ENCODE assay signal across 8 cellular contexts in genomic region chr17:39688475-39688835, GRCh38. TPM values are rescaled to one million over a fixed set of nuclear protein-coding genes. Genes with fewer than 3 reads are reported as not detected.
DNase-seq lines count a peak whose midpoint lies in the region; ATAC-seq, FAIRE-seq and TF ChIP-seq lines count a peak whose summit lies in the region.

No MANE protein-coding gene starts in this region.

- WGBS in A549 (ENCODE audit: missing lambda C conversion rate) = 45% methylated on average over 6 of the region's 6 CpGs

- no peaks in the 10 kb centered on the region for H3K27me3 ChIP-seq in breast epithelium
- no peaks in the 10 kb centered on the region for H3K27me3 ChIP-seq in mononuclear cell (ENCODE audit: insufficient read depth, low read length)

- intact Hi-C loops in breast epithelium (cut with DNase I; ENCODE audit: low total_unique reads) = no loop called here

- H3K4me3 ChIP-seq in A549 (peak overlapping the region; percentile 61), breast epithelium (peak overlapping the region; percentile 60 to 76 (median 60)), mononuclear cell (ENCODE audit: low read length) (peak overlapping the region; percentile 91)

- H3K4me1 ChIP-seq in A549 (peaks cover 7% of the 10 kb centered on the region), breast epithelium (peaks cover 6 to 10% of the 10 kb centered on the region in 2 donors), mononuclear cell (ENCODE audit: insufficient read depth, low read length) (peaks cover 17% of the 10 kb centered on the region)

- no peak for TF ChIP-seq EP300 in A549 (IDR thresholded peaks at IDR 0.05)

- no peak for TF ChIP-seq POLR2A in A549 (IDR thresholded peaks at IDR 0.05; ENCODE audit: low read length)
- TF ChIP-seq POLR2A in breast epithelium (IDR thresholded peaks at IDR 0.05) = no peak

- H3K9me3 ChIP-seq in A549 = no peaks in the 10 kb centered on the region
- H3K9me3 ChIP-seq in breast epithelium = no peaks in the 10 kb centered on the region
- H3K9me3 ChIP-seq in mononuclear cell (ENCODE audit: low read depth, low read length) = no peaks in the 10 kb centered on the region

- no peak for TF ChIP-seq RAD21 in A549 (conservative IDR thresholded peaks at IDR 0.05 in 1 of 2, IDR thresholded peaks at IDR 0.05 in 1 of 2)

- TF ChIP-seq CTCF in A549 (IDR thresholded peaks at IDR 0.05) (no peak), breast epithelium (IDR thresholded peaks at IDR 0.05) (no peak)

- FAIRE-seq in A549 (lab: Jason Lieb, UNC) = no peak

- no peaks in the 10 kb centered on the region for H3K36me3 ChIP-seq in breast epithelium

- DNase-seq in A549 (ENCODE audit: low read depth in 1 of 2, low spot score in 1 of 2) (no peak), HEK293T (ENCODE audit: extremely low spot score) (no peak), breast epithelium (ENCODE audit: low spot score in 2 of 2) (no peak), DMS 273 (lab: John Stamatoyannopoulos, UW; ENCODE audit: unreplicated experiment) (no peak), SK-N-DZ (ENCODE audit: low spot score) (no peak)

- ATAC-seq in A549 = no peak
- no peak for ATAC-seq in GM19463 (IDR thresholded peaks at IDR 0.05; ENCODE audit: unreplicated experiment)
- no peak for ATAC-seq in HG03108 (IDR thresholded peaks at IDR 0.05; ENCODE audit: unreplicated experiment)

- POLR2A ChIA-PET in A549 (lab: Yijun Ruan, JAX) (interaction anchor here (0.5 to 2.9 kb wide), 17 partner anchors 9 to 489 kb away, joined by 3 to 60 read pairs (median 4); partner anchors contain the start of genes ERBB2, MIEN1, PNMT and RPL19), HEK293T (lab: Yijun Ruan, JAX) (interaction anchor here (1.0 to 5.3 kb wide), 19 partner anchors 8 to 76 kb away, joined by 3 to 84 read pairs (median 6); partner anchors contain the start of genes ERBB2, MIEN1, PNMT and TCAP)

- CTCF ChIA-PET in A549 (lab: Yijun Ruan, JAX) = interaction anchor here (1.0 to 50.7 kb wide), 11 partner anchors 8 to 65 kb away, joined by 3 to 1391 read pairs (median 4); partner anchors contain the start of genes ERBB2, MIEN1, PNMT and PPP1R1B
- CTCF ChIA-PET in HEK293T (lab: Yijun Ruan, JAX) = interaction anchor here (0.6 to 1.4 kb wide), 4 partner anchors 8 to 67 kb away, joined by 3 to 7 read pairs (median 4); no protein-coding TSS in a partner anchor

- H3K27ac ChIP-seq in A549 = peak overlapping the region; percentile 80 to 92
- H3K27ac ChIP-seq in breast epithelium = peak overlapping the region; percentile 90 to 93

- peak overlapping the region; percentile 87 for H3K4me2 ChIP-seq in A549

TF ChIP-seq in A549, 52 proteins besides CTCF, POLR2A, EP300 and RAD21 (continues in another document):
- TF ChIP-seq RARB (CRISPR knock-in tag; IDR thresholded peaks at IDR 0.05) (no peak), HMGXB4 (CRISPR knock-in tag; IDR thresholded peaks at IDR 0.05; ENCODE audit: borderline replicate concordance) (no peak), TP53 (CRISPR knock-in tag; IDR thresholded peaks at IDR 0.05) (no peak), ZSCAN20 (CRISPR knock-in tag; IDR thresholded peaks at IDR 0.05) (no peak), BHLHE40 (IDR thresholded peaks at IDR 0.05; ENCODE audit: low read depth, low read length) (no peak), KDM1A (IDR thresholded peaks at IDR 0.05; ENCODE audit: low read depth) (no peak), TFCP2L1 (CRISPR knock-in tag; IDR thresholded peaks at IDR 0.05) (no peak), JUNB (IDR thresholded peaks at IDR 0.05) (no peak)

TF ChIP-seq in HEK293T, 16 proteins besides CTCF, POLR2A, EP300 and RAD21:
- TF ChIP-seq ZNF384 (IDR thresholded peaks at IDR 0.05) (no peak), CTBP1 (IDR thresholded peaks at IDR 0.05; ENCODE audit: borderline replicate concordance) (no peak), TARDBP (IDR thresholded peaks at IDR 0.05) (no peak), HDGF (IDR thresholded peaks at IDR 0.05; ENCODE audit: borderline replicate concordance) (no peak), FOXM1 (IDR thresholded peaks at IDR 0.05; ENCODE audit: borderline replicate concordance) (no peak), L3MBTL2 (conservative IDR thresholded peaks at IDR 0.05) (0 out of 2 replicates have a peak, but pooled peaks have one; percentile 0)
TF ChIP-seq in HEK293T: peak in this region for 1.

RNA-seq across cellular contexts. Expression of gene PGAP3, which starts 0.6 kb away (rescaled TPM):
- polyA plus RNA-seq in A549 (2011; rRNA removed) (8.5 and 10.6 TPM in 2 replicates), A549 (2017; fragmentation: RNase III; extraction: RNeasy Plus Mini Kit Qiagen cat#74134 plus additional on column Dnase treatment) (6.2 to 8.0 TPM (median 7.3 TPM) in 3 replicates)
- 8.7 and 11.2 TPM in 2 replicates for polyA plus RNA-seq in A549 (2012; cell fraction: cytosol; rRNA removed)
- polyA plus RNA-seq in A549 (2012; cell fraction: nucleus; rRNA removed) = 45.5 and 48.0 TPM in 2 replicates
- polyA minus RNA-seq in A549 (2011; rRNA and poly(A)+ RNA removed) = 15.5 and 18.5 TPM in 2 replicates
- total RNA-seq in breast epithelium (10 to 100 TPM; 11.7 to 23.7 (median 21.6) TPM), mononuclear cell (6.4 TPM)
- polyA plus RNA-seq in SK-N-DZ (2014; cell fraction: cytosol; rRNA removed) = 7.3 and 8.6 TPM in 2 replicates
- polyA plus RNA-seq in SK-N-DZ (2014; cell fraction: nucleus; rRNA removed) = 35.0 and 37.2 TPM in 2 replicates

RNA-seq across cellular contexts. Expression of gene ERBB2, which starts 11.4 kb away (rescaled TPM):
- polyA plus RNA-seq in A549 (2011; rRNA removed) (22.4 and 34.8 TPM in 2 replicates), A549 (2017; fragmentation: RNase III; extraction: RNeasy Plus Mini Kit Qiagen cat#74134 plus additional on column Dnase treatment) (28.6 to 32.4 TPM (median 32.0 TPM) in 3 replicates)
- polyA plus RNA-seq in A549 (2012; cell fraction: cytosol; rRNA removed) = 18.9 and 24.0 TPM in 2 replicates
- polyA plus RNA-seq in A549 (2012; cell fraction: nucleus; rRNA removed) = 55.4 and 64.4 TPM in 2 replicates
- 74.9 and 108 TPM in 2 replicates for polyA minus RNA-seq in A549 (2011; rRNA and poly(A)+ RNA removed)
- total RNA-seq in breast epithelium (100 to 1,000 TPM in 1 of 3 donors, 10 to 100 TPM in 2; 13.1 to 118 (median 59.0) TPM), mononuclear cell (10.2 TPM)
- polyA plus RNA-seq in SK-N-DZ (2014; cell fraction: cytosol; rRNA removed) = 5.2 and 7.0 TPM in 2 replicates
- polyA plus RNA-seq in SK-N-DZ (2014; cell fraction: nucleus; rRNA removed) = 27.2 and 37.7 TPM in 2 replicates

RNA-seq across cellular contexts. Expression of gene PNMT, which starts 20.2 kb away (rescaled TPM):
- not detected in 2 replicates for polyA plus RNA-seq in A549 (2011; rRNA removed)
- 0.05 and 0.16 TPM in 2 replicates for polyA plus RNA-seq in A549 (2012; cell fraction: cytosol; rRNA removed)
- polyA plus RNA-seq in A549 (2012; cell fraction: nucleus; rRNA removed) = 0.12 TPM in 1 of 2 replicates, not detected in the other
- polyA plus RNA-seq in A549 (2017; fragmentation: RNase III; extraction: RNeasy Plus Mini Kit Qiagen cat#74134 plus additional on column Dnase treatment) = 0.16 TPM in 1 of 3 replicates, not detected in the others
- not detected in 2 replicates for polyA minus RNA-seq in A549 (2011; rRNA and poly(A)+ RNA removed)
- 1 to 10 TPM; 1.6 to 9.5 (median 5.1) TPM for total RNA-seq in breast epithelium
- not detected for total RNA-seq in mononuclear cell
- 2.4 and 3.4 TPM in 2 replicates for polyA plus RNA-seq in SK-N-DZ (2014; cell fraction: cytosol; rRNA removed)
- 6.0 and 7.2 TPM in 2 replicates for polyA plus RNA-seq in SK-N-DZ (2014; cell fraction: nucleus; rRNA removed)

RNA-seq across cellular contexts. Expression of gene TCAP, which starts 23.3 kb away (rescaled TPM):
- polyA plus RNA-seq in A549 (2011; rRNA removed) (0.41 and 0.67 TPM in 2 replicates), A549 (2017; fragmentation: RNase III; extraction: RNeasy Plus Mini Kit Qiagen cat#74134 plus additional on column Dnase treatment) (1.0 to 1.6 TPM (median 1.2 TPM) in 3 replicates)
- 0.40 and 0.61 TPM in 2 replicates for polyA plus RNA-seq in A549 (2012; cell fraction: cytosol; rRNA removed)
- polyA plus RNA-seq in A549 (2012; cell fraction: nucleus; rRNA removed) = 3.7 and 4.3 TPM in 2 replicates
- polyA minus RNA-seq in A549 (2011; rRNA and poly(A)+ RNA removed) = 0.73 and 1.2 TPM in 2 replicates
- total RNA-seq in breast epithelium (under 1 TPM; 0.48 to 0.73 (median 0.66) TPM), mononuclear cell (1.0 TPM)
- 0.58 and 1.0 TPM in 2 replicates for polyA plus RNA-seq in SK-N-DZ (2014; cell fraction: cytosol; rRNA removed)
- polyA plus RNA-seq in SK-N-DZ (2014; cell fraction: nucleus; rRNA removed) = 7.8 and 8.8 TPM in 2 replicates

RNA-seq across cellular contexts. Expression of gene MIEN1, which starts 41.9 kb away (rescaled TPM):
- polyA plus RNA-seq in A549 (2011; rRNA removed) (63.9 and 111 TPM in 2 replicates), A549 (2017; fragmentation: RNase III; extraction: RNeasy Plus Mini Kit Qiagen cat#74134 plus additional on column Dnase treatment) (73.2 to 86.5 TPM (median 85.5 TPM) in 3 replicates)
- polyA plus RNA-seq in A549 (2012; cell fraction: cytosol; rRNA removed) = 101 and 102 TPM in 2 replicates
- 36.5 and 53.9 TPM in 2 replicates for polyA plus RNA-seq in A549 (2012; cell fraction: nucleus; rRNA removed)
- polyA minus RNA-seq in A549 (2011; rRNA and poly(A)+ RNA removed) = 40.9 and 46.7 TPM in 2 replicates
- total RNA-seq in breast epithelium (10 to 100 TPM; 50.7 to 68.2 (median 61.6) TPM), mononuclear cell (21.6 TPM)
- 45.6 and 85.6 TPM in 2 replicates for polyA plus RNA-seq in SK-N-DZ (2014; cell fraction: cytosol; rRNA removed)
- polyA plus RNA-seq in SK-N-DZ (2014; cell fraction: nucleus; rRNA removed) = 34.8 and 42.7 TPM in 2 replicates
